In genomic region chr2:218397502-218398436, GRCh38 we compare ENCODE assay signal across 8 cellular contexts. TPM values are rescaled to one million over a fixed set of nuclear protein-coding genes. Genes with fewer than 3 reads are reported as not detected.
DNase-seq lines count a peak whose midpoint lies in the region; ATAC-seq and TF ChIP-seq lines count a peak whose summit lies in the region.

No MANE protein-coding gene starts in this region.

- H3K4me3 ChIP-seq in HEK293 (ENCODE audit: low read depth, low read length) = peak overlapping the region; percentile 12
- peak overlapping the region; percentile 47 to 96 (median 60) for H3K4me3 ChIP-seq in fibroblast of lung (replicated peaks in 1 of 4; ENCODE audit: control extremely low read depth in 1 of 4, insufficient read depth in 1 of 4, low read depth in 3 of 4, low read length in 4 of 4)
- H3K4me3 ChIP-seq in naive thymus-derived CD4-positive, alpha-beta T cell (ENCODE audit: low read length) = peak overlapping the region; percentile 71

- H3K36me3 Mint-ChIP-seq in activated T-cell treated with anti-CD3 and anti-CD28 coated beads, Interleukin-2, amount 50 U/mL, for 24 hours (ENCODE audit: low read depth) = peaks cover 15% of the 10 kb centered on the region
- H3K36me3 Mint-ChIP-seq in naive thymus-derived CD4-positive, alpha-beta T cell = peaks cover 0 to 11% (median 0%) of the 10 kb centered on the region in 5 donors

- peaks cover 26% of the 10 kb centered on the region for H3K79me2 ChIP-seq in fibroblast of lung (ENCODE audit: control insufficient read depth, insufficient read depth, low read length)

- H3K9me3 ChIP-seq in HEK293 (ENCODE audit: control insufficient read depth, insufficient read depth, low read depth, low read length) (no peaks in the 10 kb centered on the region), fibroblast of lung (ENCODE audit: control insufficient read depth, insufficient read depth, low read depth, low read length) (no peaks in the 10 kb centered on the region)
- H3K9me3 ChIP-seq in naive thymus-derived CD4-positive, alpha-beta T cell (ENCODE audit: control insufficient read depth in 2 of 3, low read length in 3 of 3) = no peaks in the 10 kb centered on the region

- DNase-seq in DMS 273 (lab: John Stamatoyannopoulos, UW; ENCODE audit: unreplicated experiment) (peak; percentile 85), DMS 273 treated with DMSO at 0.1 percent for 48 hours (lab: John Stamatoyannopoulos, UW) (no peak), NCI-H524 (lab: John Stamatoyannopoulos, UW) (peak; percentile 26 to 73), fibroblast of lung (ENCODE audit: low read depth in 2 of 2) (peak; percentile 65 to 84)
- peak; percentile 63 for DNase-seq in activated T-cell treated with anti-CD3 and anti-CD28 coated beads, Interleukin-2, amount 50 U/mL, for 24 hours
- peak in 8 of 9 donors; percentile 22 to 72 (median 36) for DNase-seq in naive thymus-derived CD4-positive, alpha-beta T cell

- no peaks in the 10 kb centered on the region for H3K9me3 Mint-ChIP-seq in activated T-cell treated with anti-CD3 and anti-CD28 coated beads, Interleukin-2, amount 50 U/mL, for 24 hours
- H3K9me3 Mint-ChIP-seq in naive thymus-derived CD4-positive, alpha-beta T cell = no peaks in the 10 kb centered on the region

- peak overlapping the region; percentile 18; the same call in 1 of the 2 replicates for H3K27ac ChIP-seq in HEK293 (ENCODE audit: extremely low read depth, low read depth, low read length)
- peak overlapping the region; percentile 81 for H3K27ac ChIP-seq in fibroblast of lung (ENCODE audit: insufficient read depth, low read length)
- peak overlapping the region; percentile 86 for H3K27ac ChIP-seq in naive thymus-derived CD4-positive, alpha-beta T cell (ENCODE audit: low read depth, low read length)

- peaks cover 60% of the 10 kb centered on the region for H3K4me1 Mint-ChIP-seq in activated T-cell treated with anti-CD3 and anti-CD28 coated beads, Interleukin-2, amount 50 U/mL, for 24 hours (ENCODE audit: low read depth)
- H3K4me1 Mint-ChIP-seq in naive thymus-derived CD4-positive, alpha-beta T cell = peaks cover 16 to 52% (median 49%) of the 10 kb centered on the region in 7 donors

- H3K4me1 ChIP-seq in HEK293 (ENCODE audit: control insufficient read depth, insufficient read depth, low read length) = peaks cover 15% of the 10 kb centered on the region
- peaks cover 22% of the 10 kb centered on the region for H3K4me1 ChIP-seq in fibroblast of lung (ENCODE audit: control insufficient read depth, extremely low read depth, insufficient read depth, low read length)
- H3K4me1 ChIP-seq in naive thymus-derived CD4-positive, alpha-beta T cell (ENCODE audit: control insufficient read depth in 2 of 2, insufficient read depth in 2 of 2, low read length in 2 of 2) = peaks cover 35 to 41% of the 10 kb centered on the region in 2 donors

- no peaks in the 10 kb centered on the region for H4K20me1 ChIP-seq in fibroblast of lung (ENCODE audit: control insufficient read depth, extremely low read depth, insufficient read depth, low read length)

- peak overlapping the region; percentile 86 for H3K27ac Mint-ChIP-seq in activated T-cell treated with anti-CD3 and anti-CD28 coated beads, Interleukin-2, amount 50 U/mL, for 24 hours
- H3K27ac Mint-ChIP-seq in naive thymus-derived CD4-positive, alpha-beta T cell = peak overlapping the region; percentile 96 to 100 (median 97)

- ATAC-seq in naive thymus-derived CD4-positive, alpha-beta T cell = no peak
- no peak for ATAC-seq in GM21367 (IDR thresholded peaks at IDR 0.05; ENCODE audit: unreplicated experiment)

- CTCF ChIA-PET in HEK293 (lab: Yijun Ruan, JAX) = interaction anchor here (1.0 to 1.7 kb wide), 5 partner anchors 9 to 125 kb away, joined by 3 to 13 read pairs (median 5); no protein-coding TSS in a partner anchor
- CTCF ChIA-PET in naive thymus-derived CD4-positive, alpha-beta T cell (lab: Charles Lee) = interaction anchor here (1.0 to 2.6 kb wide), 5 partner anchors 8 to 111 kb away, joined by 4 to 17 read pairs (median 7); partner anchors contain the start of gene TMBIM1

- TF ChIP-seq CTCF in HEK293 (tag by site-specific recombination; IDR thresholded peaks at IDR 0.05) (no peak), fibroblast of lung (conservative IDR thresholded peaks at IDR 0.05 in 1 of 2, IDR thresholded peaks at IDR 0.05 in 1 of 2; ENCODE audit: low read depth in 1 of 2, low read length in 2 of 2) (no peak)

- peak overlapping the region; percentile 86 for H3K4me3 Mint-ChIP-seq in activated T-cell treated with anti-CD3 and anti-CD28 coated beads, Interleukin-2, amount 50 U/mL, for 24 hours
- peak overlapping the region; percentile 85 to 99 (median 94) for H3K4me3 Mint-ChIP-seq in naive thymus-derived CD4-positive, alpha-beta T cell

- H3K36me3 ChIP-seq in HEK293 (ENCODE audit: control insufficient read depth in 2 of 2, insufficient read depth in 1 of 2, low read length in 2 of 2) (peaks cover 0 to 14% of the 10 kb centered on the region in 2 experiments; a peak in 1 of 3 replicates), fibroblast of lung (ENCODE audit: control insufficient read depth, insufficient read depth, low read length) (peaks cover 6% of the 10 kb centered on the region)
- H3K36me3 ChIP-seq in naive thymus-derived CD4-positive, alpha-beta T cell (ENCODE audit: control insufficient read depth in 2 of 3, insufficient read depth in 3 of 3, low read length in 3 of 3) = peaks cover 0 to 17% (median 0%) of the 10 kb centered on the region in 3 experiments

- peaks cover 16% of the 10 kb centered on the region for H3K27me3 Mint-ChIP-seq in activated T-cell treated with anti-CD3 and anti-CD28 coated beads, Interleukin-2, amount 50 U/mL, for 24 hours
- no peaks in the 10 kb centered on the region for H3K27me3 Mint-ChIP-seq in naive thymus-derived CD4-positive, alpha-beta T cell

- no peaks in the 10 kb centered on the region for H3K27me3 ChIP-seq in fibroblast of lung (ENCODE audit: control insufficient read depth, insufficient read depth, low read length)
- H3K27me3 ChIP-seq in naive thymus-derived CD4-positive, alpha-beta T cell (ENCODE audit: control insufficient read depth in 2 of 2, insufficient read depth in 2 of 2, low read length in 2 of 2) = no peaks in the 10 kb centered on the region

- H3K4me2 ChIP-seq in fibroblast of lung (ENCODE audit: extremely low read depth, insufficient read depth, low read length) = peak overlapping the region; percentile 99

- no peak overlapping the region for H2AFZ ChIP-seq in fibroblast of lung (ENCODE audit: low read length)

- POLR2A ChIA-PET in HEK293 (lab: Yijun Ruan, JAX) = interaction anchor here (1.0 to 1.8 kb wide), 4 partner anchors 7 to 106 kb away, joined by 3 to 8 read pairs (median 4); partner anchors contain the start of gene TMBIM1
- POLR2A ChIA-PET in naive thymus-derived CD4-positive, alpha-beta T cell (lab: Charles Lee) = interaction anchor here (0.5 to 3.3 kb wide), 23 partner anchors 8 to 808 kb away, joined by 3 to 36 read pairs (median 5); partner anchors contain the start of genes AAMP, ARPC2, CATIP and PNKD

- H3K9ac ChIP-seq in fibroblast of lung (ENCODE audit: insufficient read depth, low read length) = peak overlapping the region; percentile 79

- intact Hi-C loops in naive thymus-derived CD4-positive, alpha-beta T cell (cut with micrococcal nuclease) = loop anchor here (2.0 to 5.0 kb wide), 13 partner anchors 31 to 1145 kb away; partner anchors contain the start of genes CATIP (in 1 of the 2), CHPF (in 1 of the 2), DNPEP (in 1 of the 2) and GLB1L (in 1 of the 2)

TF ChIP-seq in HEK293, 187 proteins besides CTCF, POLR2A, EP300 and RAD21 (continues in another document):
- TF ChIP-seq, protein P1, sequence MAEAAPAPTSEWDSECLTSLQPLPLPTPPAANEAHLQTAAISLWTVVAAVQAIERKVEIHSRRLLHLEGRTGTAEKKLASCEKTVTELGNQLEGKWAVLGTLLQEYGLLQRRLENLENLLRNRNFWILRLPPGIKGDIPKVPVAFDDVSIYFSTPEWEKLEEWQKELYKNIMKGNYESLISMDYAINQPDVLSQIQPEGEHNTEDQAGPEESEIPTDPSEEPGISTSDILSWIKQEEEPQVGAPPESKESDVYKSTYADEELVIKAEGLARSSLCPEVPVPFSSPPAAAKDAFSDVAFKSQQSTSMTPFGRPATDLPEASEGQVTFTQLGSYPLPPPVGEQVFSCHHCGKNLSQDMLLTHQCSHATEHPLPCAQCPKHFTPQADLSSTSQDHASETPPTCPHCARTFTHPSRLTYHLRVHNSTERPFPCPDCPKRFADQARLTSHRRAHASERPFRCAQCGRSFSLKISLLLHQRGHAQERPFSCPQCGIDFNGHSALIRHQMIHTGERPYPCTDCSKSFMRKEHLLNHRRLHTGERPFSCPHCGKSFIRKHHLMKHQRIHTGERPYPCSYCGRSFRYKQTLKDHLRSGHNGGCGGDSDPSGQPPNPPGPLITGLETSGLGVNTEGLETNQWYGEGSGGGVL (tag by site-specific recombination; IDR thresholded peaks at IDR 0.05) = peak; percentile 84
- TF ChIP-seq ZNF335 (tag by site-specific recombination; conservative IDR thresholded peaks at IDR 0.05) (peak; percentile 91), ZNF24 (tag by site-specific recombination; IDR thresholded peaks at IDR 0.05) (peak; percentile 58; the same call in 1 of the 2 replicates)

RNA-seq across cellular contexts. Expression of gene CTDSP1, which starts 1.9 kb away (rescaled TPM):
- 40.6 and 45.4 TPM in 2 replicates for total RNA-seq in fibroblast of lung
- 69.6 and 71.6 TPM in 2 replicates for polyA plus RNA-seq in fibroblast of lung
- polyA plus RNA-seq in fibroblast of lung (2012) = 70.4 and 72.5 TPM in 2 replicates
- polyA minus RNA-seq in fibroblast of lung (ENCODE audit: low replicate concordance) = 344 and 363 TPM in 2 replicates
- total RNA-seq in naive thymus-derived CD4-positive, alpha-beta T cell = 100 to 1,000 TPM; 110 to 219 (median 156) TPM
- 10 to 100 TPM; 22.5 TPM for polyA plus RNA-seq in naive thymus-derived CD4-positive, alpha-beta T cell

RNA-seq across cellular contexts. Expression of gene SLC11A1, which starts 15.7 kb away (rescaled TPM):
- 0.17 and 0.26 TPM in 2 replicates for total RNA-seq in fibroblast of lung
- 0.02 and 0.03 TPM in 2 replicates for polyA plus RNA-seq in fibroblast of lung
- polyA plus RNA-seq in fibroblast of lung (2012) = 0.06 and 0.09 TPM in 2 replicates
- not detected in 2 replicates for polyA minus RNA-seq in fibroblast of lung (ENCODE audit: low replicate concordance)
- 100 to 1,000 TPM in 1 of 5 experiments, 10 to 100 TPM in 1, 1 to 10 TPM in 2, under 1 TPM in 1; 0.27 to 399 (median 1.9) TPM for total RNA-seq in naive thymus-derived CD4-positive, alpha-beta T cell
- under 1 TPM; 0.49 to 0.97 TPM for polyA plus RNA-seq in naive thymus-derived CD4-positive, alpha-beta T cell

RNA-seq across cellular contexts. Expression of gene VIL1, which starts 21.2 kb away (rescaled TPM):
- not detected in 2 replicates for total RNA-seq in fibroblast of lung
- polyA plus RNA-seq in fibroblast of lung = not detected in 2 replicates
- polyA plus RNA-seq in fibroblast of lung (2012) = not detected in 2 replicates
- not detected in 2 replicates for polyA minus RNA-seq in fibroblast of lung (ENCODE audit: low replicate concordance)
- under 1 TPM in 3 of 5 experiments, not detected in 2; 0.12 to 0.69 (median 0.22) TPM for total RNA-seq in naive thymus-derived CD4-positive, alpha-beta T cell
- polyA plus RNA-seq in naive thymus-derived CD4-positive, alpha-beta T cell = under 1 TPM; 0.10 to 0.15 TPM

RNA-seq across cellular contexts. Expression of gene CATIP, which starts 41.1 kb away (rescaled TPM):
- total RNA-seq in fibroblast of lung = under 0.01 and 0.17 TPM in 2 replicates
- not detected in 2 replicates for polyA plus RNA-seq in fibroblast of lung
- polyA plus RNA-seq in fibroblast of lung (2012) = not detected in 2 replicates
- polyA minus RNA-seq in fibroblast of lung (ENCODE audit: low replicate concordance) = not detected in 2 replicates
- total RNA-seq in naive thymus-derived CD4-positive, alpha-beta T cell = under 1 TPM in 1 of 5 experiments, not detected in 4; 0.49 TPM
- not detected for polyA plus RNA-seq in naive thymus-derived CD4-positive, alpha-beta T cell

Comparison
In these comparisons a context has a peak if more than half of its experiments do, and no peak if none do; other contexts are left out.
1. H3K27ac ChIP-seq: peak in every context shown above with its lines; median percentile 86 in naive thymus-derived CD4-positive, alpha-beta T cell; 81 in fibroblast of lung; 18 in HEK293.
2. H3K4me3 ChIP-seq: peak in every context shown above with its lines; median percentile 71 in naive thymus-derived CD4-positive, alpha-beta T cell; 60 in fibroblast of lung; 12 in HEK293.